Comparison of ENCODE assay signal across 1 cellular context in the genomic region with DNA sequence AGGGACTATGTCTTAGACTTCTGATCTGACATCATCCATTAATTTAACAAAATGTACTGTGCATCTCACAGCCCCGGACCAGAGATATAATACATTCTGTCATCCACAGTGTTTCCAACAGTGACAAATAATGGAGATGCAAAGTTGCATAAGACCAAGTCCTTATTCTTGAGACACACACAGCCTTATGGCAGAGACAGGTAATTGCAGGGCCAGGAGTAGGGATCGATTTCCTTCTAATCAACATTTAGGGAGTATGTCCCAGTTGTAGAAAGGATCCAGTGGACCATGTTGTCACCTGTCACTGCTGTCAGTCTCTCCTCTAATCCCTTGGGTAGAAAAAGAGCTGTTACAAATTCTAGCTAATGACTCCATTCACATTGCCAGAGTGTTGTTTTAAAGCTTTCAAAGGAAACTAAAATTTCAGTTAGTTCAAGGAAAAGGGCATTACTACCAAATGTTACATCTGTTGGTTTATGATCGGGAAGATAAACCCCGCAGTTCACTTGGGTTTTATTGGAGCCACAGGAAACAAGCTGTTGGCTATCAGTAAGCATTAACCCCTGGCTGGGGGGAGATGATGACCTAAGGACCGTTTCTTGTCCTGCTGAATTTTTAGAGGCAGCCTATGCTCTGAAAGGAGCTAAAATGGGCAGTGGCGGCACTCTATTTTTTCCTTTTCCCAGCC.
TF ChIP-seq lines count a peak whose summit lies in the region.

No MANE protein-coding gene starts in this region.

TF ChIP-seq in HCT116, 20 proteins besides CTCF, POLR2A, EP300 and RAD21 (continued from another document):
- TF ChIP-seq CBX3 (IDR thresholded peaks at IDR 0.05; ENCODE audit: low read depth) (no peak), EZH2 (IDR thresholded peaks at IDR 0.05) (no peak), POLR2AphosphoS5 (IDR thresholded peaks at IDR 0.05; ENCODE audit: low read depth, low read length) (no peak), JUND (IDR thresholded peaks at IDR 0.05) (no peak), ZNF274 (IDR thresholded peaks at IDR 0.05; ENCODE audit: low read depth, low read length) (no peak), ATF3 (IDR thresholded peaks at IDR 0.05) (no peak)
